Comparison of ENCODE assay signal across 27 cellular contexts in genomic region chrX:130287071-130287770, GRCh38. TPM values are rescaled to one million over a fixed set of nuclear protein-coding genes. Genes with fewer than 3 reads are reported as not detected.
DNase-seq lines count a peak whose midpoint lies in the region; ATAC-seq, FAIRE-seq and TF ChIP-seq lines count a peak whose summit lies in the region.
"Had no signal": no experiment of that assay in that cellular context is flagged by ENCODE, and none has a peak within 500 bp of the region (broad histone marks: within the 10 kb centered on the region; RNA-seq: fewer than 3 reads in every experiment).

No MANE protein-coding gene starts in this region.

- H3K4me1 Mint-ChIP-seq in GM23338, result no peaks in the 10 kb centered on the region

- H3K9me3 ChIP-seq in SK-N-SH (no peaks in the 10 kb centered on the region), liver (ENCODE audit: control insufficient read depth in 4 of 4, low read length in 3 of 4) (no peaks in the 10 kb centered on the region)
- H3K9me3 ChIP-seq: MG63, SJSA1 had no signal

- H3K27me3 ChIP-seq in SK-N-SH (ENCODE audit: insufficient read depth) (no peaks in the 10 kb centered on the region; the same call in 1 of the 2 replicates), liver (ENCODE audit: control insufficient read depth in 4 of 4, insufficient read depth in 4 of 4, low read length in 3 of 4) (no peaks in the 10 kb centered on the region), GM23338 (ENCODE audit: insufficient read depth) (no peaks in the 10 kb centered on the region)
- H3K27me3 ChIP-seq: MG63, SJSA1 had no signal

- H3K9me2 ChIP-seq in SK-N-SH (no peaks in the 10 kb centered on the region), GM23338 (ENCODE audit: insufficient read depth) (no peaks in the 10 kb centered on the region)

- H3K4me2 ChIP-seq in SK-N-SH (no peak overlapping the region), GM23338 (no peak overlapping the region)

- TF ChIP-seq RAD21 in SK-N-SH (IDR thresholded peaks at IDR 0.05; ENCODE audit: low read length) (no peak), liver (IDR thresholded peaks at IDR 0.05) (no peak)

- H3F3A ChIP-seq in SK-N-SH (replicated peaks; ENCODE audit: insufficient read depth), result no peaks in the 10 kb centered on the region
- H3F3A ChIP-seq in GM23338 (replicated peaks; ENCODE audit: low read depth), result no peaks in the 10 kb centered on the region

- H3K27me3 Mint-ChIP-seq in GM23338 (ENCODE audit: insufficient read depth, low read depth, poor library complexity), result peaks cover 3% of the 10 kb centered on the region

- POLR2A ChIA-PET in SK-N-SH (lab: Yijun Ruan, JAX), result no interaction called here

- no peaks in the 10 kb centered on the region; a peak in 1 of 4 replicates for H3K4me1 ChIP-seq in SK-N-SH (ENCODE audit: control insufficient read depth in 1 of 2, insufficient read depth in 2 of 2, low read depth in 1 of 2, low read length in 1 of 2)
- H3K4me1 ChIP-seq in liver (ENCODE audit: control insufficient read depth in 4 of 4, insufficient read depth in 4 of 4, low read length in 3 of 4), result no peaks in the 10 kb centered on the region
- no peaks in the 10 kb centered on the region for H3K4me1 ChIP-seq in GM23338 (ENCODE audit: insufficient read depth)
- H3K4me1 ChIP-seq: SJSA1 had no signal

- CTCF ChIA-PET in SK-N-SH (lab: Yijun Ruan, JAX), result no interaction called here

- DNase-seq in SK-N-SH, result no peak
- DNase-seq in GM23338 (ENCODE audit: low spot score), result no peak
- no peak for DNase-seq in islet precursor cell
- DNase-seq in amniotic stem cell (lab: John Stamatoyannopoulos, UW), result no peak
- DNase-seq in NCI-H1105 treated with DMSO at 0.1 percent for 48 hours (lab: John Stamatoyannopoulos, UW), result no peak
- DNase-seq: AML-193; CD8-positive, alpha-beta memory T cell; GM23248; HCEC 1CT; IMR-90; Kasumi-1; MG63; NCI-H1048; NCI-H1436; NCI-H187 treated with DMSO at 0.1 percent for 48 hours; NCI-H2227 treated with DMSO at 0.1 percent for 48 hours; NCI-H510A had no signal

- H3K36me3 ChIP-seq in SK-N-SH (replicated peaks in 1 of 2; ENCODE audit: control insufficient read depth in 1 of 2, insufficient read depth in 2 of 2, low read length in 1 of 2) (no peaks in the 10 kb centered on the region), liver (ENCODE audit: control insufficient read depth in 4 of 4, insufficient read depth in 3 of 4, low read depth in 1 of 4, low read length in 3 of 4) (no peaks in the 10 kb centered on the region), GM23338 (ENCODE audit: insufficient read depth) (no peaks in the 10 kb centered on the region)
- H3K36me3 ChIP-seq: MG63, SJSA1 had no signal

- no peak overlapping the region for H3K27ac ChIP-seq in SK-N-SH (ENCODE audit: low read depth in 2 of 2, low read length in 1 of 2)
- H3K27ac ChIP-seq in liver (ENCODE audit: low read depth in 1 of 2, low read length in 2 of 2), result no peak overlapping the region
- no peak overlapping the region for H3K27ac ChIP-seq in GM23338 (ENCODE audit: low read depth)
- H3K27ac ChIP-seq: 22Rv1, C4-2B, GM23248, SJSA1 had no signal

- H3K4me3 Mint-ChIP-seq in GM23338, result no peak overlapping the region

- H3K79me2 ChIP-seq in SK-N-SH (ENCODE audit: insufficient read depth), result no peaks in the 10 kb centered on the region
- H3K79me2 ChIP-seq in GM23338 (replicated peaks; ENCODE audit: insufficient read depth), result no peaks in the 10 kb centered on the region

- no peaks in the 10 kb centered on the region for H4K20me1 ChIP-seq in SK-N-SH (ENCODE audit: insufficient read depth)
- H4K20me1 ChIP-seq in GM23338 (replicated peaks; ENCODE audit: insufficient read depth), result no peaks in the 10 kb centered on the region

- H3K9ac ChIP-seq in SK-N-SH, result no peak overlapping the region
- no peak overlapping the region for H3K9ac ChIP-seq in liver (ENCODE audit: low read depth in 1 of 2, low read length in 2 of 2)
- H3K9ac ChIP-seq: GM23248 had no signal

- peaks cover 11% of the 10 kb centered on the region; the same call in 2 of the 3 replicates for H3K36me3 Mint-ChIP-seq in GM23338 (ENCODE audit: low read depth)

- no peak overlapping the region for H3K4me3 ChIP-seq in SK-N-SH (ENCODE audit: low read depth in 2 of 2, low read length in 1 of 2)
- H3K4me3 ChIP-seq in liver (ENCODE audit: low read depth in 1 of 3, low read length in 3 of 3), result peak overlapping the region in 2 of 3 donors; percentile 31 to 46
- no peak overlapping the region for H3K4me3 ChIP-seq in GM23338
- H3K4me3 ChIP-seq: GM23248, MG63, SJSA1 had no signal

- 31% methylated on average over 11 of the region's 11 CpGs for WGBS in SK-N-SH (ENCODE audit: low lambda C conversion rate)
- WGBS in liver, result 30% methylated on average over 11 of the region's 11 CpGs

- H3K27ac Mint-ChIP-seq in GM23338, result no peak overlapping the region

- no peak for TF ChIP-seq EP300 in SK-N-SH (IDR thresholded peaks at IDR 0.05; ENCODE audit: borderline replicate concordance in 1 of 2, low read depth in 1 of 2, low read length in 1 of 2)

- TF ChIP-seq CTCF in SK-N-SH (IDR thresholded peaks at IDR 0.05), result no peak
- no peak for TF ChIP-seq CTCF in liver (IDR thresholded peaks at IDR 0.05; ENCODE audit: low read depth, low read length, missing input control)
- no peak for TF ChIP-seq CTCF in GM23338 (conservative IDR thresholded peaks at IDR 0.05; ENCODE audit: low read depth in 2 of 2)

- H2AFZ ChIP-seq in SK-N-SH (ENCODE audit: low read depth) (peak overlapping the region; percentile 51; the same call in 1 of the 2 replicates), GM23338 (no peak overlapping the region)
- H2AFZ ChIP-seq: GM23248 had no signal

- FAIRE-seq in colon (lab: Jason Lieb, UNC), result peak; percentile 77
- FAIRE-seq: G401.6, GM12892, HTR-8/SVneo, RCC 7860 had no signal

- ATAC-seq in SK-N-SH treated with all-trans-retinoic acid at 6 μM for 48 hours (no peak), GM23338 (no peak)

- peaks cover 13% of the 10 kb centered on the region for H3K9me3 Mint-ChIP-seq in GM23338

TF ChIP-seq in SK-N-SH, 30 proteins besides CTCF, POLR2A, EP300 and RAD21 (continues in another document):
- TF ChIP-seq ELF1 (IDR thresholded peaks at IDR 0.05) (no peak), USF2 (IDR thresholded peaks at IDR 0.05; ENCODE audit: borderline replicate concordance, low read depth, low read length) (no peak), TAF1 (IDR thresholded peaks at IDR 0.05; ENCODE audit: borderline replicate concordance, low read depth, low read length) (no peak)

TF ChIP-seq in SK-N-SH treated with all-trans-retinoic acid at 6 μM for 48 hours, 23 proteins besides CTCF, POLR2A, EP300 and RAD21 (continues in another document):
- no peak for TF ChIP-seq POU6F1 (CRISPR knock-in tag; IDR thresholded peaks at IDR 0.05; ENCODE audit: borderline replicate concordance, low read depth)

TF ChIP-seq in liver, 16 proteins besides CTCF, POLR2A, EP300 and RAD21:
- TF ChIP-seq HNF4A (conservative IDR thresholded peaks at IDR 0.05), result peak; percentile 62 to 63
- TF ChIP-seq FOXA1 (IDR thresholded peaks at IDR 0.05), result no peak
- TF ChIP-seq SP1 (IDR thresholded peaks at IDR 0.05), result peak; percentile 28
TF ChIP-seq in liver: peak in this region for 2.

RNA-seq across cellular contexts. Expression of gene ZNF280C, which starts 18.5 kb away (rescaled TPM):
- 2.7 and 3.7 TPM in 2 replicates for polyA plus RNA-seq in SK-N-SH (2012; rRNA removed)
- polyA plus RNA-seq in SK-N-SH (2012; cell fraction: cytosol; rRNA removed), result 3.4 and 3.7 TPM in 2 replicates
- polyA plus RNA-seq in SK-N-SH (2012; cell fraction: nucleus; rRNA removed), result 2.9 and 6.9 TPM in 2 replicates
- 1 to 10 TPM; 1.3 to 2.3 TPM for total RNA-seq in liver
- polyA plus RNA-seq in liver, result under 1 TPM; 0.50 to 0.65 TPM
- 14.4 and 15.1 TPM in 2 replicates for total RNA-seq in GM23338 (2014; rRNA removed; shearing (Covaris generic))
- polyA plus RNA-seq in GM23338 (2016; fragmentation: Nextera tagmentation; extraction: Ambion mirVana), result 5.4 and 7.9 TPM in 2 replicates

RNA-seq across cellular contexts. Expression of gene SLC25A14, which starts 52.5 kb away (rescaled TPM):
- 14.0 and 21.7 TPM in 2 replicates for polyA plus RNA-seq in SK-N-SH (2012; rRNA removed)
- 17.0 and 17.3 TPM in 2 replicates for polyA plus RNA-seq in SK-N-SH (2012; cell fraction: cytosol; rRNA removed)
- polyA plus RNA-seq in SK-N-SH (2012; cell fraction: nucleus; rRNA removed), result 19.2 and 47.1 TPM in 2 replicates
- total RNA-seq in liver, result 1 to 10 TPM; 3.8 to 5.8 TPM
- 1 to 10 TPM; 2.7 to 5.6 TPM for polyA plus RNA-seq in liver
- 8.3 and 12.3 TPM in 2 replicates for total RNA-seq in GM23338 (2014; rRNA removed; shearing (Covaris generic))
- polyA plus RNA-seq in GM23338 (2016; fragmentation: Nextera tagmentation; extraction: Ambion mirVana), result 9.2 and 14.9 TPM in 2 replicates

Comparison
In these comparisons a context has a peak if more than half of its experiments do, and no peak if none do; other contexts are left out.
1. H3K4me3 ChIP-seq: peak in liver (2 of 3); none in SK-N-SH (0 of 2) and GM23338 (single experiment).